Comparison of ENCODE assay signal across 14 cellular contexts in the genomic region with DNA sequence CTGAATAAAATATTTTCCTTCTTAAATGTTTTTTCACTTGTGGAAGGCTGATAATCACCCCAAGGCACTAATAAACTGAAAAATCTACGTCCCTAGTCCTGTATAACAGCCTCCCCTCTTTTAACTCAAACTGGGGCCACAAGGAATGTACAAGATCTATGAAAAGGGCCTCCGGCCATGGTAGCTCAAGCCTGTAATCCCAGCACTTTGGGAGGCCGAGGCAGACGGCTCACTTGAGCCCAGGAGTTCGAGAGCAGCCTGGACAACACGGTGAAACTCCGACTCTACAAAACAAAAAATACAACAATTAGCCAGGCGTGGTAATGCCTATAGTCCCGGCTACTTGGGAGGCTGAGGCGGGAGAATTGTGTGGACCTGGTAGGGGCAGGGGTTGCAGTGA. TPM values are rescaled to one million over a fixed set of nuclear protein-coding genes. Genes with fewer than 3 reads are reported as not detected.
DNase-seq lines count a peak whose midpoint lies in the region; ATAC-seq and TF ChIP-seq lines count a peak whose summit lies in the region.
"Had no signal": no experiment of that assay in that cellular context is flagged by ENCODE, and none has a peak within 500 bp of the region (broad histone marks: within the 10 kb centered on the region; RNA-seq: fewer than 3 reads in every experiment).

No MANE protein-coding gene starts in this region.

- H3K79me1 ChIP-seq in IMR-90 (ENCODE audit: low read depth in 1 of 2, low read length in 2 of 2), result peaks cover 16 to 39% of the 10 kb centered on the region in 2 experiments

- H3K4me2 ChIP-seq in IMR-90 (ENCODE audit: low read depth, low read length), result no peak overlapping the region

- no peaks in the 10 kb centered on the region for H3K27me3 Mint-ChIP-seq in CD4-positive, CD25-positive, alpha-beta regulatory T cell
- no peaks in the 10 kb centered on the region for H3K27me3 Mint-ChIP-seq in chondrocyte (ENCODE audit: low read depth)
- H3K27me3 Mint-ChIP-seq in neural crest cell (ENCODE audit: low read depth), result no peaks in the 10 kb centered on the region

- peak overlapping the region; percentile 96 for H4K5ac ChIP-seq in IMR-90 (ENCODE audit: low read depth, low read length)

- peak overlapping the region; percentile 82 for H4K91ac ChIP-seq in IMR-90 (ENCODE audit: insufficient read depth, low read depth, low read length)

- TF ChIP-seq CTCF in IMR-90 (conservative IDR thresholded peaks at IDR 0.05; ENCODE audit: low read depth, low read length), result no peak
- no peak for TF ChIP-seq CTCF in chondrocyte (IDR thresholded peaks at IDR 0.05)
- TF ChIP-seq CTCF in neural crest cell (conservative IDR thresholded peaks at IDR 0.05), result no peak

- H2AK5ac ChIP-seq in IMR-90 (ENCODE audit: low read depth, low read length), result peak overlapping the region; percentile 92

- no peak overlapping the region for H3K4me3 ChIP-seq in CD4-positive, CD25-positive, alpha-beta regulatory T cell (ENCODE audit: low read depth, low read length)
- H3K4me3 ChIP-seq in IMR-90 (ENCODE audit: insufficient read depth, low read depth, low read length), result no peak overlapping the region
- H3K4me3 ChIP-seq: coronary artery, sigmoid colon had no signal

- H3K9me3 ChIP-seq in CD4-positive, CD25-positive, alpha-beta regulatory T cell (ENCODE audit: control insufficient read depth in 2 of 2, low read length in 2 of 2), result no peaks in the 10 kb centered on the region
- no peaks in the 10 kb centered on the region for H3K9me3 ChIP-seq in IMR-90 (ENCODE audit: control insufficient read depth, insufficient read depth, low read length)
- H3K9me3 ChIP-seq: sigmoid colon had no signal

- H3K14ac ChIP-seq in IMR-90 (replicated peaks; ENCODE audit: low read depth, low read length), result peak overlapping the region; percentile 67

- peak overlapping the region; percentile 58 to 80 for H4K8ac ChIP-seq in IMR-90 (ENCODE audit: low read depth in 2 of 2, low read length in 2 of 2)

- H2AK9ac ChIP-seq in IMR-90 (replicated peaks; ENCODE audit: low read depth, low read length, poor library complexity), result no peak overlapping the region

- peak overlapping the region; percentile 26; the same call in 1 of the 3 replicates for H2BK15ac ChIP-seq in IMR-90 (ENCODE audit: low read depth, low read length)

- CTCF ChIA-PET in IMR-90 (lab: Yijun Ruan, JAX), result interaction anchor here (1.1 kb wide), 1 partner anchor 11 kb away, joined by 3 read pairs; no protein-coding TSS in a partner anchor

- H3K27me3 ChIP-seq in CD4-positive, CD25-positive, alpha-beta regulatory T cell (ENCODE audit: control insufficient read depth, insufficient read depth, low read length), result no peaks in the 10 kb centered on the region
- H3K27me3 ChIP-seq in IMR-90 (ENCODE audit: control insufficient read depth, insufficient read depth, low read length), result no peaks in the 10 kb centered on the region
- H3K27me3 ChIP-seq: sigmoid colon had no signal

- BruUV-seq in IMR-90 (replicated peaks; lab: Mats Ljungman, UMichigan), result no TSS peak

- H3K9ac ChIP-seq in IMR-90 (ENCODE audit: low read depth, low read length), result peak overlapping the region; percentile 60; the same call in 1 of the 2 replicates

- peak overlapping the region; percentile 97 for H2BK5ac ChIP-seq in IMR-90 (ENCODE audit: low read depth, low read length, poor library complexity, severe bottlenecking)

- H2AFZ ChIP-seq in IMR-90 (replicated peaks; ENCODE audit: low read length, poor library complexity), result no peak overlapping the region

- 100% methylated on average over 1 of the region's 10 CpGs; no CpG with 5 or more reads in 1 of the 2 experiments for WGBS in IMR-90 (ENCODE audit: extremely low coverage in 2 of 2, insufficient read length in 1 of 2), 2 experiments

- H3K18ac ChIP-seq in IMR-90 (ENCODE audit: low read depth, low read length), result peak overlapping the region; percentile 65

- H3K23ac ChIP-seq in IMR-90 (ENCODE audit: low read depth, low read length), result peak overlapping the region; percentile 10; the same call in 1 of the 2 replicates

- intact Hi-C loops in IMR-90 (cut with micrococcal nuclease), result loop anchor here (2.0 kb wide), 1 partner anchor 21 kb away; no protein-coding TSS in a partner anchor

- H3K56ac ChIP-seq in IMR-90 (ENCODE audit: extremely low read depth, insufficient read depth, low read length), result peak overlapping the region; percentile 39; the same call in 1 of the 2 replicates

- peaks cover 46 to 67% (median 56%) of the 10 kb centered on the region in 4 donors for H3K4me1 Mint-ChIP-seq in CD4-positive, CD25-positive, alpha-beta regulatory T cell
- peaks cover 68% of the 10 kb centered on the region for H3K4me1 Mint-ChIP-seq in chondrocyte (ENCODE audit: low read depth)
- H3K4me1 Mint-ChIP-seq in neural crest cell, result peaks cover 26% of the 10 kb centered on the region

- H3K27ac ChIP-seq in CD4-positive, CD25-positive, alpha-beta regulatory T cell (ENCODE audit: insufficient read depth, low read length, poor library complexity, severe bottlenecking), result no peak overlapping the region
- H3K27ac ChIP-seq in IMR-90 (ENCODE audit: insufficient read depth, low read length), result peak overlapping the region; percentile 97
- H3K27ac ChIP-seq: coronary artery had no signal

- H3K36me3 Mint-ChIP-seq in CD4-positive, CD25-positive, alpha-beta regulatory T cell, result peaks cover 21% of the 10 kb centered on the region
- H3K36me3 Mint-ChIP-seq in chondrocyte (ENCODE audit: low read depth) (peaks cover 6% of the 10 kb centered on the region), neural crest cell (ENCODE audit: low read depth) (peaks cover 14% of the 10 kb centered on the region)
- H3K36me3 Mint-ChIP-seq: natural killer cell had no signal

- TF ChIP-seq RAD21 in IMR-90 (IDR thresholded peaks at IDR 0.05; ENCODE audit: low read length), result no peak

- H2BK120ac ChIP-seq in IMR-90 (ENCODE audit: low read depth, low read length), result peak overlapping the region; percentile 93

- peak overlapping the region; percentile 57 for H2BK20ac ChIP-seq in IMR-90 (ENCODE audit: low read depth, low read length)

- peak overlapping the region; percentile 32 to 82 (median 42) for H3K27ac Mint-ChIP-seq in CD4-positive, CD25-positive, alpha-beta regulatory T cell
- H3K27ac Mint-ChIP-seq in chondrocyte (ENCODE audit: unreplicated experiment), result peak overlapping the region; percentile 94
- peak overlapping the region; percentile 21 for H3K27ac Mint-ChIP-seq in neural crest cell (ENCODE audit: unreplicated experiment)

- 0 out of 2 replicates have a peak, but pooled peaks cover under 1% of the 10 kb centered on the region for H3K9me1 ChIP-seq in IMR-90 (ENCODE audit: insufficient read depth, low read length)

- no peak overlapping the region for H3K4me3 Mint-ChIP-seq in CD4-positive, CD25-positive, alpha-beta regulatory T cell
- H3K4me3 Mint-ChIP-seq in chondrocyte (ENCODE audit: unreplicated experiment) (no peak overlapping the region), neural crest cell (no peak overlapping the region)
- H3K4me3 Mint-ChIP-seq: CD8-positive, alpha-beta T cell; natural killer cell had no signal

- POLR2A ChIA-PET in IMR-90 (lab: Charles Lee; ENCODE audit: unreplicated experiment), result no interaction called here

- no peaks in the 10 kb centered on the region for H3K9me3 Mint-ChIP-seq in CD4-positive, CD25-positive, alpha-beta regulatory T cell
- H3K9me3 Mint-ChIP-seq in chondrocyte (ENCODE audit: low read depth) (no peaks in the 10 kb centered on the region), neural crest cell (no peaks in the 10 kb centered on the region)
- H3K9me3 Mint-ChIP-seq: CD8-positive, alpha-beta T cell; natural killer cell had no signal

- no peak for ATAC-seq in CD4-positive, CD25-positive, alpha-beta regulatory T cell (ENCODE audit: low read depth in 2 of 2)
- no peak for ATAC-seq in IMR-90 (ENCODE audit: low read depth)
- no peak for ATAC-seq in HG02678 (IDR thresholded peaks at IDR 0.05; ENCODE audit: unreplicated experiment)
- no peak for ATAC-seq in GM19324 (IDR thresholded peaks at IDR 0.05; ENCODE audit: low FRiP score, unreplicated experiment)
- ATAC-seq: CD8-positive, alpha-beta T cell; natural killer cell had no signal

- peaks cover 26% of the 10 kb centered on the region for H3K4me1 ChIP-seq in CD4-positive, CD25-positive, alpha-beta regulatory T cell (ENCODE audit: control insufficient read depth, insufficient read depth, low read length, poor library complexity, severe bottlenecking)
- peaks cover 28% of the 10 kb centered on the region for H3K4me1 ChIP-seq in IMR-90 (ENCODE audit: control insufficient read depth, insufficient read depth, low read length)

- no peaks in the 10 kb centered on the region for H4K20me1 ChIP-seq in IMR-90 (ENCODE audit: insufficient read depth, low read length)

- peak overlapping the region; percentile 82 for H3K4ac ChIP-seq in IMR-90 (ENCODE audit: low read depth, low read length)

- H3K36me3 ChIP-seq in CD4-positive, CD25-positive, alpha-beta regulatory T cell (ENCODE audit: control insufficient read depth, insufficient read depth, low read length), result peaks cover 42% of the 10 kb centered on the region
- H3K36me3 ChIP-seq in IMR-90 (ENCODE audit: control insufficient read depth, insufficient read depth, low read length), result peaks cover 23% of the 10 kb centered on the region

- 0 out of 2 replicates have a peak, but pooled peaks have one; percentile 23 for TF ChIP-seq POLR2A in IMR-90 (IDR thresholded peaks at IDR 0.05; ENCODE audit: low read depth, low read length)

- DNase-seq in CD4-positive, CD25-positive, alpha-beta regulatory T cell, result no peak
- DNase-seq in IMR-90 (no peak), chondrocyte (ENCODE audit: low spot score) (no peak), neural crest cell (ENCODE audit: low read depth, low spot score) (no peak), NCI-H748 (lab: John Stamatoyannopoulos, UW; ENCODE audit: unreplicated experiment) (no peak)
- DNase-seq in stimulated activated CD4-positive, alpha-beta T cell treated with anti-CD3 and anti-CD28 coated beads, Interleukin-2, amount 100 ng/mL, for 24 hours, result no peak
- DNase-seq: CD8-positive, alpha-beta T cell; natural killer cell; NCI-H1105; NCI-H524; sigmoid colon had no signal

- in situ Hi-C loops in IMR-90 (cut with MboI; ENCODE audit: low sequenced_read_pairs), result loop anchor here (25.0 kb wide), 1 partner anchor 1623 kb away; no protein-coding TSS in a partner anchor

- dilution Hi-C loops in IMR-90 (cut with HindIII; ENCODE audit: low sequenced_read_pairs, unreplicated experiment), result no loop called here

TF ChIP-seq in IMR-90, 13 proteins besides CTCF, POLR2A, EP300 and RAD21 (continues in another document):
- no peak for TF ChIP-seq BHLHE40 (IDR thresholded peaks at IDR 0.05; ENCODE audit: low read depth, low read length)
- TF ChIP-seq MAFK (IDR thresholded peaks at IDR 0.05; ENCODE audit: low read depth, low read length), result no peak
- no peak for TF ChIP-seq FOS (IDR thresholded peaks at IDR 0.05; ENCODE audit: low read depth, low read length)
- TF ChIP-seq CEBPB (IDR thresholded peaks at IDR 0.05; ENCODE audit: low read depth, low read length), result no peak

RNA-seq across cellular contexts. Expression of gene RNF145, which starts 23.6 kb away (rescaled TPM):
- total RNA-seq in CD4-positive, CD25-positive, alpha-beta regulatory T cell, result 67.9 TPM
- 10 to 100 TPM in 3 of 4 donors, 1 to 10 TPM in 1; 8.8 to 12.6 (median 11.2) TPM for polyA plus RNA-seq in CD4-positive, CD25-positive, alpha-beta regulatory T cell
- total RNA-seq in IMR-90 (2012; rRNA removed) (50.0 and 68.0 TPM in 2 replicates), chondrocyte (79.0 to 83.9 TPM (median 82.5 TPM) in 3 replicates), neural crest cell (92.1 and 95.2 TPM in 2 replicates)
- polyA plus RNA-seq in IMR-90 (2012; rRNA removed), result 44.9 and 57.0 TPM in 2 replicates
- polyA plus RNA-seq in IMR-90 (2012; cell fraction: cytosol; rRNA removed), result 14.3 and 27.2 TPM in 2 replicates
- polyA plus RNA-seq in IMR-90 (2012; cell fraction: nucleus; rRNA removed; ENCODE audit: low replicate concordance), result 8.4 and 77.6 TPM in 2 replicates

Comparison
In these comparisons a context has a peak if more than half of its experiments do, and no peak if none do; other contexts are left out.
1. H3K27ac Mint-ChIP-seq: peak in every context shown above with its lines; median percentile 94 in chondrocyte; 42 in CD4-positive, CD25-positive, alpha-beta regulatory T cell; 21 in neural crest cell.